ENCODE assay signal across 1 cellular context in the genomic region with DNA sequence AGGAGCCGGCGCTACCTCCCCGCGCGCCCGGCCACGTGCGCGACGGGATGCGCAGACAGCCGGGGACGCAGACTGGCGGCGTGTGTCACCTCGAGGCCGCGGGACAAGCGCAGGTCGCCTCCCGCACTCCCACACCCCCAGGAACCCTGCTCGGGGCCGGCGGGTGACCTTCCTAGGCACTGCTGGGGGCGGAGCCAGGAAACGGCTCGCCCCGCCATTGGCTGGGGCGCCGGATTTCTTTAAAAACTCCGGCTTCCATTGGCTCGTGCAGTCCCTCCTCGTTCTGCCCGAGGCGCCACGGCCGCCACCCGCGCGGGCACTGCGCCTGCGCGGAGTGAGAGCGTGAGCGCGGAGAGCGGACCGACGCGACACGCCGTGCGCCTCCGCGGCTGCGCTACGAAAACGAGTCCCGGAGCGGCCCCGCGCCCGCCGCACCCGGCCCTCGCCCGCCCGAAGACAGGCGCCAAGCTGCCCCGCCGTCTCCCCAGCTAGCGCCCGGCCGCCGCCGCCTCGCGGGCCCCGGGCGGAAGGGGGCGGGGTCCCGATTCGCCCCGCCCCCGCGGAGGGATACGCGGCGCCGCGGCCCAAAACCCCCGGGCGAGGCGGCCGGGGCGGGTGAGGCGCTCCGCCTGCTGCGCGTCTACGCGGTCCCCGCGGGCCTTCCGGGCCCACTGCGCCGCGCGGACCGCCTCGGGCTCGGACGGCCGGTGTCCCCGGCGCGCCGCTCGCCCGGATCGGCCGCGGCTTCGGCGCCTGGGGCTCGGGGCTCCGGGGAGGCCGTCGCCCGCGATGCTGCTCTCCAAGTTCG.
TF ChIP-seq lines count a peak whose summit lies in the region.

TSS of gene PIM3 (plus strand) at position 614 of the 808 bp plus-strand sequence. CDS start at position 790, 176 bp downstream.

TF ChIP-seq in HepG2, 621 proteins besides CTCF, POLR2A, EP300 and RAD21 (continued from another document and continues in another):
- TF ChIP-seq, protein P1, sequence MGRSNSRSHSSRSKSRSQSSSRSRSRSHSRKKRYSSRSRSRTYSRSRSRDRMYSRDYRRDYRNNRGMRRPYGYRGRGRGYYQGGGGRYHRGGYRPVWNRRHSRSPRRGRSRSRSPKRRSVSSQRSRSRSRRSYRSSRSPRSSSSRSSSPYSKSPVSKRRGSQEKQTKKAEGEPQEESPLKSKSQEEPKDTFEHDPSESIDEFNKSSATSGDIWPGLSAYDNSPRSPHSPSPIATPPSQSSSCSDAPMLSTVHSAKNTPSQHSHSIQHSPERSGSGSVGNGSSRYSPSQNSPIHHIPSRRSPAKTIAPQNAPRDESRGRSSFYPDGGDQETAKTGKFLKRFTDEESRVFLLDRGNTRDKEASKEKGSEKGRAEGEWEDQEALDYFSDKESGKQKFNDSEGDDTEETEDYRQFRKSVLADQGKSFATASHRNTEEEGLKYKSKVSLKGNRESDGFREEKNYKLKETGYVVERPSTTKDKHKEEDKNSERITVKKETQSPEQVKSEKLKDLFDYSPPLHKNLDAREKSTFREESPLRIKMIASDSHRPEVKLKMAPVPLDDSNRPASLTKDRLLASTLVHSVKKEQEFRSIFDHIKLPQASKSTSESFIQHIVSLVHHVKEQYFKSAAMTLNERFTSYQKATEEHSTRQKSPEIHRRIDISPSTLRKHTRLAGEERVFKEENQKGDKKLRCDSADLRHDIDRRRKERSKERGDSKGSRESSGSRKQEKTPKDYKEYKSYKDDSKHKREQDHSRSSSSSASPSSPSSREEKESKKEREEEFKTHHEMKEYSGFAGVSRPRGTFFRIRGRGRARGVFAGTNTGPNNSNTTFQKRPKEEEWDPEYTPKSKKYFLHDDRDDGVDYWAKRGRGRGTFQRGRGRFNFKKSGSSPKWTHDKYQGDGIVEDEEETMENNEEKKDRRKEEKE (IDR thresholded peaks at IDR 0.05), result no peak
- TF ChIP-seq, protein P2, sequence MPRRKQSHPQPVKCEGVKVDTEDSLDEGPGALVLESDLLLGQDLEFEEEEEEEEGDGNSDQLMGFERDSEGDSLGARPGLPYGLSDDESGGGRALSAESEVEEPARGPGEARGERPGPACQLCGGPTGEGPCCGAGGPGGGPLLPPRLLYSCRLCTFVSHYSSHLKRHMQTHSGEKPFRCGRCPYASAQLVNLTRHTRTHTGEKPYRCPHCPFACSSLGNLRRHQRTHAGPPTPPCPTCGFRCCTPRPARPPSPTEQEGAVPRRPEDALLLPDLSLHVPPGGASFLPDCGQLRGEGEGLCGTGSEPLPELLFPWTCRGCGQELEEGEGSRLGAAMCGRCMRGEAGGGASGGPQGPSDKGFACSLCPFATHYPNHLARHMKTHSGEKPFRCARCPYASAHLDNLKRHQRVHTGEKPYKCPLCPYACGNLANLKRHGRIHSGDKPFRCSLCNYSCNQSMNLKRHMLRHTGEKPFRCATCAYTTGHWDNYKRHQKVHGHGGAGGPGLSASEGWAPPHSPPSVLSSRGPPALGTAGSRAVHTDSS (CRISPR knock-in tag; conservative IDR thresholded peaks at IDR 0.05), result no peak
- no peak for TF ChIP-seq KDM5A (IDR thresholded peaks at IDR 0.05; ENCODE audit: borderline replicate concordance, low read length)
- TF ChIP-seq ISX (CRISPR knock-in tag; conservative IDR thresholded peaks at IDR 0.05), result no peak
- TF ChIP-seq ZNF768 (CRISPR knock-in tag; IDR thresholded peaks at IDR 0.05), result no peak; the same call in 1 of the 2 replicates
- TF ChIP-seq BRF2 (CRISPR knock-in tag; IDR thresholded peaks at IDR 0.05), result no peak
- no peak for TF ChIP-seq SP140L (CRISPR knock-in tag; IDR thresholded peaks at IDR 0.05; ENCODE audit: borderline replicate concordance)
- peak; percentile 86 for TF ChIP-seq MED1 (CRISPR knock-in tag; IDR thresholded peaks at IDR 0.05)
- TF ChIP-seq ZNF343 (CRISPR knock-in tag; IDR thresholded peaks at IDR 0.05), result no peak
- 0 out of 2 replicates have a peak, but pooled peaks have one; percentile 18 for TF ChIP-seq ZKSCAN8 (CRISPR knock-in tag; IDR thresholded peaks at IDR 0.05; ENCODE audit: borderline replicate concordance)
- no peak for TF ChIP-seq KDM6A (CRISPR knock-in tag; IDR thresholded peaks at IDR 0.05; ENCODE audit: low read depth)
- TF ChIP-seq RARG (CRISPR knock-in tag; IDR thresholded peaks at IDR 0.05; ENCODE audit: low read depth), result no peak
- TF ChIP-seq HNF4A (CRISPR knock-in tag; IDR thresholded peaks at IDR 0.05), result no peak
- TF ChIP-seq, protein P3, sequence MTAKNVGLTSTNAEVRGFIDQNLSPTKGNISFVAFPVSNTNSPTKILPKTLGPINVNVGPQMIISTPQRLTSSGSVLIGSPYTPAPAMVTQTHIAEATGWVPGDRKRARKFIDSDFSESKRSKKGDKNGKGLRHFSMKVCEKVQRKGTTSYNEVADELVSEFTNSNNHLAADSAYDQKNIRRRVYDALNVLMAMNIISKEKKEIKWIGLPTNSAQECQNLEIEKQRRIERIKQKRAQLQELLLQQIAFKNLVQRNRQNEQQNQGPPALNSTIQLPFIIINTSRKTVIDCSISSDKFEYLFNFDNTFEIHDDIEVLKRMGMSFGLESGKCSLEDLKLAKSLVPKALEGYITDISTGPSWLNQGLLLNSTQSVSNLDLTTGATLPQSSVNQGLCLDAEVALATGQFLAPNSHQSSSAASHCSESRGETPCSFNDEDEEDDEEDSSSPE (CRISPR knock-in tag; IDR thresholded peaks at IDR 0.05), result peak; percentile 73
- TF ChIP-seq ZFP1 (CRISPR knock-in tag; IDR thresholded peaks at IDR 0.05), result no peak
- peak; percentile 44; the same call in 1 of the 2 replicates for TF ChIP-seq ZNF746 (CRISPR knock-in tag; IDR thresholded peaks at IDR 0.05)
- TF ChIP-seq, protein P4, sequence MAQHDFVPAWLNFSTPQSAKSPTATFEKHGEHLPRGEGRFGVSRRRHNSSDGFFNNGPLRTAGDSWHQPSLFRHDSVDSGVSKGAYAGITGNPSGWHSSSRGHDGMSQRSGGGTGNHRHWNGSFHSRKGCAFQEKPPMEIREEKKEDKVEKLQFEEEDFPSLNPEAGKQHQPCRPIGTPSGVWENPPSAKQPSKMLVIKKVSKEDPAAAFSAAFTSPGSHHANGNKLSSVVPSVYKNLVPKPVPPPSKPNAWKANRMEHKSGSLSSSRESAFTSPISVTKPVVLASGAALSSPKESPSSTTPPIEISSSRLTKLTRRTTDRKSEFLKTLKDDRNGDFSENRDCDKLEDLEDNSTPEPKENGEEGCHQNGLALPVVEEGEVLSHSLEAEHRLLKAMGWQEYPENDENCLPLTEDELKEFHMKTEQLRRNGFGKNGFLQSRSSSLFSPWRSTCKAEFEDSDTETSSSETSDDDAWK (CRISPR knock-in tag; IDR thresholded peaks at IDR 0.05), result no peak
- TF ChIP-seq DR1 (CRISPR knock-in tag; IDR thresholded peaks at IDR 0.05), result peak; percentile 89
- no peak for TF ChIP-seq GPN1 (CRISPR knock-in tag; IDR thresholded peaks at IDR 0.05; ENCODE audit: borderline replicate concordance)
- TF ChIP-seq ARNT (IDR thresholded peaks at IDR 0.05), result no peak
- TF ChIP-seq ZNF121 (CRISPR knock-in tag; IDR thresholded peaks at IDR 0.05), result peak; percentile 25; the same call in 1 of the 2 replicates
- peak; percentile 62; the same call in 1 of the 2 replicates for TF ChIP-seq ZNF225 (CRISPR knock-in tag; IDR thresholded peaks at IDR 0.05)
- peak; percentile 53; the same call in 1 of the 2 replicates for TF ChIP-seq ATF2 (CRISPR knock-in tag; IDR thresholded peaks at IDR 0.05)
- no peak for TF ChIP-seq ZNF775 (CRISPR knock-in tag; IDR thresholded peaks at IDR 0.05; ENCODE audit: borderline replicate concordance)
- TF ChIP-seq TERF1 (CRISPR knock-in tag; IDR thresholded peaks at IDR 0.05), result 0 out of 2 replicates have a peak, but pooled peaks have one; percentile 57
- no peak for TF ChIP-seq SCMH1 (CRISPR knock-in tag; IDR thresholded peaks at IDR 0.05; ENCODE audit: borderline replicate concordance)
- peak; percentile 62 for TF ChIP-seq THAP11 (CRISPR knock-in tag; IDR thresholded peaks at IDR 0.05)
- TF ChIP-seq AKAP8 (CRISPR knock-in tag; IDR thresholded peaks at IDR 0.05), result peak; percentile 76; the same call in 1 of the 2 replicates
- TF ChIP-seq HNF1A (IDR thresholded peaks at IDR 0.05; ENCODE audit: low read depth), result no peak
- TF ChIP-seq HNF1A (CRISPR knock-in tag; IDR thresholded peaks at IDR 0.05; ENCODE audit: borderline replicate concordance), result peak; percentile 35; the same call in 1 of the 2 replicates
- TF ChIP-seq ZBTB14 (CRISPR knock-in tag; IDR thresholded peaks at IDR 0.05), result peak; percentile 6; the same call in 1 of the 2 replicates
- no peak for TF ChIP-seq ZZZ3 (CRISPR knock-in tag; IDR thresholded peaks at IDR 0.05; ENCODE audit: borderline replicate concordance)
- no peak for TF ChIP-seq ZC3H4 (CRISPR knock-in tag; IDR thresholded peaks at IDR 0.05; ENCODE audit: borderline replicate concordance)
- no peak for TF ChIP-seq RFX3 (CRISPR knock-in tag; IDR thresholded peaks at IDR 0.05)
- no peak for TF ChIP-seq NR3C1 (CRISPR knock-in tag; IDR thresholded peaks at IDR 0.05)
- TF ChIP-seq ZNF557 (CRISPR knock-in tag; IDR thresholded peaks at IDR 0.05), result no peak
- TF ChIP-seq ZIK1 (CRISPR knock-in tag; IDR thresholded peaks at IDR 0.05; ENCODE audit: borderline replicate concordance, low read depth), result no peak
- no peak for TF ChIP-seq ZNF335 (CRISPR knock-in tag; IDR thresholded peaks at IDR 0.05)
- TF ChIP-seq, protein P5, sequence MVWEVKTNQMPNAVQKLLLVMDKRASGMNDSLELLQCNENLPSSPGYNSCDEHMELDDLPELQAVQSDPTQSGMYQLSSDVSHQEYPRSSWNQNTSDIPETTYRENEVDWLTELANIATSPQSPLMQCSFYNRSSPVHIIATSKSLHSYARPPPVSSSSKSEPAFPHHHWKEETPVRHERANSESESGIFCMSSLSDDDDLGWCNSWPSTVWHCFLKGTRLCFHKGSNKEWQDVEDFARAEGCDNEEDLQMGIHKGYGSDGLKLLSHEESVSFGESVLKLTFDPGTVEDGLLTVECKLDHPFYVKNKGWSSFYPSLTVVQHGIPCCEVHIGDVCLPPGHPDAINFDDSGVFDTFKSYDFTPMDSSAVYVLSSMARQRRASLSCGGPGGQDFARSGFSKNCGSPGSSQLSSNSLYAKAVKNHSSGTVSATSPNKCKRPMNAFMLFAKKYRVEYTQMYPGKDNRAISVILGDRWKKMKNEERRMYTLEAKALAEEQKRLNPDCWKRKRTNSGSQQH (CRISPR knock-in tag; IDR thresholded peaks at IDR 0.05; ENCODE audit: low read depth), result peak; percentile 73; the same call in 1 of the 2 replicates
- no peak for TF ChIP-seq KLF11 (CRISPR knock-in tag; IDR thresholded peaks at IDR 0.05)
